ENCODE assay signal across 2 cellular contexts in genomic region chr3:185109012-185109411, GRCh38. TPM values are rescaled to one million over a fixed set of nuclear protein-coding genes. Genes with fewer than 3 reads are reported as not detected.
"Had no signal": no experiment of that assay in that cellular context is flagged by ENCODE, and none has a peak within 500 bp of the region (broad histone marks: within the 10 kb centered on the region; RNA-seq: fewer than 3 reads in every experiment).

No MANE protein-coding gene starts in this region.

RNA-seq across cellular contexts. Expression of gene C3orf70, which starts 43.8 kb away (rescaled TPM):
- total RNA-seq: activated naive CD4-positive, alpha-beta T cell treated with anti-CD3 and anti-CD28 coated beads for 36 hours; activated naive CD8-positive, alpha-beta T cell treated with anti-CD3 and anti-CD28 coated beads, Interleukin-2, amount 10 ng/mL, durations not matched to agents 7 days and 5 days had no signal
